In the genomic region with DNA sequence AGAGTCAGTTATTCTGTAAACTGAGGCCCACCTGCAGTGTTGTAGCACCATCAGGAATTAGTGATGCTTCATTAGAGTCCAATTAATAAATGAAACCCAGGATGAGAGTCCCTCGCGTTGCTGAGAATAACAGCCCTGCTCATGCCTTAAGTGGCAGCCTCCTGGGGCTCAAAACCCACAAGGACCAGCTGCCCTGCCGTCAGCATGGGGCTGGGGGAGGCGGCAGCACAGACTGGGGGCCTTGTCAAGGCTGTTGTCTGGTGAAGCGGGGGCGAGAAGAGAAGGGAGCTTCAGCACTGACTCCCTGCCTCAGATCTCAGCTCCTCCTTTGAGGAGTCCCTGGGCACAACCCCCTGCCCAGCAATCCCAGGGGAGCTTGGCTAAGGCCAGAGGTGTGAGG, we compare ENCODE assay signal across 23 cellular contexts.
"Had no signal": no experiment of that assay in that cellular context is flagged by ENCODE, and none has a peak within 500 bp of the region (broad histone marks: within the 10 kb centered on the region; RNA-seq: fewer than 3 reads in every experiment).

No MANE protein-coding gene starts in this region.

- ATAC-seq: effector memory CD8-positive, alpha-beta T cell; heart left ventricle; sciatic nerve had no signal

- DNase-seq: activated CD4-positive, alpha-beta memory T cell treated with anti-CD3 and anti-CD28 coated beads for 36 hours; activated CD4-positive, alpha-beta T cell treated with anti-CD3 and anti-CD28 coated beads, Interleukin-2, amount 10 ng/mL, durations not matched to agents 24 days and 14 days; activated CD4-positive, CD25-positive, alpha-beta regulatory T cell treated with anti-CD3 and anti-CD28 coated beads, Interleukin-2, amount 50 U/mL, for 72 hours; activated CD8-positive, alpha-beta memory T cell treated with anti-CD3 and anti-CD28 coated beads, Interleukin-2, amount 50 U/mL, for 4 hours; activated effector memory CD4-positive, alpha-beta T cell treated with anti-CD3 and anti-CD28 coated beads, Interleukin-2, amount 50 U/mL, for 16 hours; activated naive CD4-positive, alpha-beta T cell treated with anti-CD3 and anti-CD28 coated beads, Interleukin-2, amount 10 ng/mL, durations not matched to agents 7 days and 5 days; activated naive CD8-positive, alpha-beta T cell treated with anti-CD3 and anti-CD28 coated beads, Interleukin-2, amount 10 ng/mL, durations not matched to agents 7 days and 5 days; activated T-cell treated with anti-CD3 and anti-CD28 coated beads, Interleukin-2, amount 50 U/mL, for 1 hour; caudate nucleus; cortex of kidney; effector memory CD8-positive, alpha-beta T cell; heart left ventricle; hypothalamus; immature natural killer cell; kidney; naive B cell; nephron progenitor cell; ovary; stimulated activated CD4-positive, alpha-beta T cell treated with anti-CD3 and anti-CD28 coated beads, Interleukin-12 subunit alpha, Interleukin-12 subunit beta, amount 100 ng/mL, for 4 hours; stimulated activated CD4-positive, alpha-beta T cell treated with anti-CD3 and anti-CD28 coated beads, Interleukin-4, amount 100 ng/mL, for 1 hour; T1000; trophoblast cell had no signal
